In genomic region chr7:75611557-75612178, GRCh38 we compare ENCODE assay signal across 1 cellular context.
TF ChIP-seq lines count a peak whose summit lies in the region.

No MANE protein-coding gene starts in this region.

TF ChIP-seq in GM23338, 12 proteins besides CTCF, POLR2A, EP300 and RAD21 (continued from another document):
- no peak for TF ChIP-seq ZNF462 (CRISPR knock-in tag; IDR thresholded peaks at IDR 0.05)
- TF ChIP-seq JUNB (IDR thresholded peaks at IDR 0.05; ENCODE audit: unreplicated experiment) = no peak
- no peak for TF ChIP-seq EZH2phosphoT487 (IDR thresholded peaks at IDR 0.05; ENCODE audit: unreplicated experiment)
- TF ChIP-seq POLR2AphosphoS5 (IDR thresholded peaks at IDR 0.05; ENCODE audit: low read depth) = no peak
